In genomic region chr15:33108518-33108917, GRCh38 we compare ENCODE assay signal across 16 cellular contexts.
A peak's percentile ranks its signal among the peaks of the same experiment; 100 is the strongest.
DNase-seq lines count a peak whose midpoint lies in the region; ATAC-seq, FAIRE-seq and TF ChIP-seq lines count a peak whose summit lies in the region.
"Had no signal": no experiment of that assay in that cellular context is flagged by ENCODE, and none has a peak within 500 bp of the region (broad histone marks: within the 10 kb centered on the region; RNA-seq: fewer than 3 reads in every experiment).

No MANE protein-coding gene starts in this region.

- H3K23me2 ChIP-seq in H1 (ENCODE audit: low read depth, low read length), result no peaks in the 10 kb centered on the region; the same call in 1 of the 2 replicates

- H3K9me1 ChIP-seq in IMR-90 (ENCODE audit: insufficient read depth, low read length), result peaks cover 11% of the 10 kb centered on the region

- peak overlapping the region; percentile 83; the same call in 1 of the 2 replicates for H3K4ac ChIP-seq in IMR-90 (ENCODE audit: low read depth, low read length)
- H3K4ac ChIP-seq in H1 (replicated peaks; ENCODE audit: insufficient read length, low read depth, low read length), result no peak overlapping the region

- no peak overlapping the region for H2BK12ac ChIP-seq in H1 (ENCODE audit: low read depth, low read length)

- H2AFZ ChIP-seq in IMR-90 (replicated peaks; ENCODE audit: low read length, poor library complexity), result no peak overlapping the region
- no peak overlapping the region for H2AFZ ChIP-seq in H1 (ENCODE audit: low read length)
- H2AFZ ChIP-seq in osteoblast (ENCODE audit: low read length), result no peak overlapping the region

- H3K9ac ChIP-seq in IMR-90 (ENCODE audit: low read depth, low read length), result no peak overlapping the region
- no peak overlapping the region for H3K9ac ChIP-seq in H1 (replicated peaks in 1 of 4; ENCODE audit: extremely low read depth in 1 of 4, low read depth in 3 of 4, low read length in 3 of 4)

- peak overlapping the region; percentile 99 for H2BK5ac ChIP-seq in IMR-90 (ENCODE audit: low read depth, low read length, poor library complexity, severe bottlenecking)
- no peak overlapping the region for H2BK5ac ChIP-seq in H1 (ENCODE audit: low read depth, low read length)

- H3K27ac ChIP-seq in HEK293 (ENCODE audit: extremely low read depth, low read depth, low read length), result no peak overlapping the region
- no peak overlapping the region for H3K27ac ChIP-seq in IMR-90 (ENCODE audit: insufficient read depth, low read length)
- H3K27ac ChIP-seq in H1 (ENCODE audit: low read depth, low read length), result no peak overlapping the region
- peak overlapping the region; percentile 53 for H3K27ac ChIP-seq in osteoblast (ENCODE audit: low read depth, low read length)
- no peak overlapping the region for H3K27ac ChIP-seq in effector memory CD4-positive, alpha-beta T cell (ENCODE audit: insufficient read depth, low read length, poor library complexity, severe bottlenecking)

- CTCF ChIA-PET in HEK293 (lab: Yijun Ruan, JAX) (interaction anchor here (0.7 to 1.4 kb wide), 2 partner anchors 24 to 82 kb away, joined by 3 to 4 read pairs; no protein-coding TSS in a partner anchor), IMR-90 (lab: Yijun Ruan, JAX) (no interaction called here), H1 (lab: Charles Lee; ENCODE audit: partially characterized antibody) (interaction anchor here (4.2 kb wide), 1 partner anchor 21 kb away, joined by 14 read pairs; no protein-coding TSS in a partner anchor)

- BruUV-seq in IMR-90 (replicated peaks; lab: Mats Ljungman, UMichigan), result no TSS peak

- peak overlapping the region; percentile 69 for H3K23ac ChIP-seq in IMR-90 (ENCODE audit: low read depth, low read length)
- no peak overlapping the region for H3K23ac ChIP-seq in H1 (ENCODE audit: insufficient read length)

- H3K4me3 Mint-ChIP-seq in stimulated activated naive B cell treated with anti-CD40 and anti-IgM and Interleukin-4, amounts not matched to agents 10 μg/mL and 1 μg/mL and 100 μg/mL, for 72 hours, result no peak overlapping the region
- H3K4me3 Mint-ChIP-seq: B cell; CD4-positive, alpha-beta T cell; IgD-negative memory B cell had no signal

- no peak overlapping the region for H3K27ac Mint-ChIP-seq in stimulated activated naive B cell treated with anti-CD40 and anti-IgM and Interleukin-4, amounts not matched to agents 10 μg/mL and 1 μg/mL and 100 μg/mL, for 72 hours
- H3K27ac Mint-ChIP-seq: B cell; CD4-positive, alpha-beta T cell had no signal

- ATAC-seq in IMR-90 (ENCODE audit: low read depth), result no peak
- no peak for ATAC-seq in GM18870 (IDR thresholded peaks at IDR 0.05; ENCODE audit: unreplicated experiment)
- no peak for ATAC-seq in stimulated activated naive B cell treated with anti-CD40 and anti-IgM and Interleukin-4, amounts not matched to agents 10 μg/mL and 1 μg/mL and 100 μg/mL, for 72 hours (replicated peaks)
- ATAC-seq: GM12878 had no signal

- peak overlapping the region; percentile 45; the same call in 2 of the 3 replicates for H2BK15ac ChIP-seq in IMR-90 (ENCODE audit: low read depth, low read length)
- H2BK15ac ChIP-seq in H1 (ENCODE audit: low read length), result 0 out of 2 replicates have a peak overlapping the region, but pooled peaks have one; percentile 6

- H4K8ac ChIP-seq in IMR-90 (ENCODE audit: low read depth in 2 of 2, low read length in 2 of 2) (peak overlapping the region; percentile 54 to 92; a peak in 3 of 4 replicates), H1 (ENCODE audit: extremely low read depth, insufficient read depth, low read length) (no peak overlapping the region)

- H4K20me1 ChIP-seq in IMR-90 (ENCODE audit: insufficient read depth, low read length) (no peaks in the 10 kb centered on the region), H1 (replicated peaks in 1 of 2; ENCODE audit: control insufficient read depth in 1 of 2, insufficient read depth in 2 of 2, low read length in 2 of 2) (no peaks in the 10 kb centered on the region), osteoblast (ENCODE audit: insufficient read depth, low read length) (no peaks in the 10 kb centered on the region)

- H2BK20ac ChIP-seq in IMR-90 (ENCODE audit: low read depth, low read length), result peak overlapping the region; percentile 91; the same call in 1 of the 2 replicates
- H2BK20ac ChIP-seq in H1 (ENCODE audit: low read length), result no peak overlapping the region

- TF ChIP-seq RAD21 in IMR-90 (IDR thresholded peaks at IDR 0.05; ENCODE audit: low read length), result no peak
- TF ChIP-seq RAD21 in H1 (IDR thresholded peaks at IDR 0.05 in 1 of 2, conservative IDR thresholded peaks at IDR 0.05 in 1 of 2; ENCODE audit: low read depth in 2 of 2, low read length in 2 of 2), result no peak

- no peak overlapping the region for H3K4me3 ChIP-seq in HEK293 (ENCODE audit: low read depth, low read length)
- no peak overlapping the region for H3K4me3 ChIP-seq in IMR-90 (ENCODE audit: insufficient read depth, low read depth, low read length)
- H3K4me3 ChIP-seq in H1 (ENCODE audit: extremely low read depth in 1 of 4, insufficient read depth in 2 of 4, low read depth in 3 of 4, low read length in 4 of 4), result no peak overlapping the region
- H3K4me3 ChIP-seq in osteoblast (ENCODE audit: insufficient read depth, low read length), result no peak overlapping the region
- H3K4me3 ChIP-seq in effector memory CD4-positive, alpha-beta T cell (ENCODE audit: insufficient read depth, low read depth, low read length, poor library complexity, severe bottlenecking), result no peak overlapping the region
- H3K4me3 ChIP-seq: GM12878 had no signal

- dilution Hi-C loops in IMR-90 (cut with HindIII; ENCODE audit: low sequenced_read_pairs, unreplicated experiment), result no loop called here

- DNase-seq in IMR-90 (no peak), H1 (ENCODE audit: low read depth in 1 of 2, low spot score in 2 of 2) (no peak), osteoblast (ENCODE audit: insufficient read length, low spot score, missing footprints) (no peak)
- no peak for DNase-seq in stimulated activated naive B cell treated with anti-CD40 and anti-IgM and Interleukin-4, amounts not matched to agents 10 μg/mL and 1 μg/mL and 100 μg/mL, for 72 hours
- DNase-seq in effector memory CD4-positive, alpha-beta T cell, result no peak
- DNase-seq: Calu3; CD4-positive, alpha-beta T cell; DMS 273 treated with DMSO at 0.1 percent for 48 hours; GOT3 had no signal

- H3K9me3 ChIP-seq in HEK293 (ENCODE audit: control insufficient read depth, insufficient read depth, low read depth, low read length) (no peaks in the 10 kb centered on the region; the same call in 1 of the 2 replicates), IMR-90 (ENCODE audit: control insufficient read depth, insufficient read depth, low read length) (no peaks in the 10 kb centered on the region; the same call in 1 of the 2 replicates), H1 (ENCODE audit: insufficient read depth in 2 of 2, low read depth in 1 of 2, low read length in 1 of 2) (no peaks in the 10 kb centered on the region), osteoblast (ENCODE audit: low read depth, low read length) (no peaks in the 10 kb centered on the region)
- H3K9me3 ChIP-seq in effector memory CD4-positive, alpha-beta T cell (ENCODE audit: control insufficient read depth, low read length), result no peaks in the 10 kb centered on the region

- H3K27me3 Mint-ChIP-seq in stimulated activated naive B cell treated with anti-CD40 and anti-IgM and Interleukin-4, amounts not matched to agents 10 μg/mL and 1 μg/mL and 100 μg/mL, for 72 hours, result peaks cover 21 to 26% of the 10 kb centered on the region in 2 donors
- H3K27me3 Mint-ChIP-seq: CD4-positive, alpha-beta T cell had no signal

- H3K4me1 ChIP-seq in HEK293 (ENCODE audit: control insufficient read depth, insufficient read depth, low read length) (peaks cover 14% of the 10 kb centered on the region), IMR-90 (ENCODE audit: control insufficient read depth, insufficient read depth, low read length) (peaks cover 16% of the 10 kb centered on the region), H1 (replicated peaks in 1 of 4; ENCODE audit: control insufficient read depth in 3 of 4, insufficient read depth in 4 of 4, low read length in 3 of 4) (peaks cover 0 to 9% (median 2%) of the 10 kb centered on the region in 4 experiments; a peak in 3 of 7 replicates), osteoblast (ENCODE audit: insufficient read depth, low read length) (peaks cover 56% of the 10 kb centered on the region)
- peaks cover 11% of the 10 kb centered on the region for H3K4me1 ChIP-seq in effector memory CD4-positive, alpha-beta T cell (ENCODE audit: control insufficient read depth, insufficient read depth, low read length, poor library complexity, severe bottlenecking)

- H4K5ac ChIP-seq in IMR-90 (ENCODE audit: low read depth, low read length), result peak overlapping the region; percentile 10; the same call in 1 of the 2 replicates
- H4K5ac ChIP-seq in H1 (ENCODE audit: insufficient read length, low read depth, low read length), result no peak overlapping the region

- in situ Hi-C loops in IMR-90 (cut with MboI; ENCODE audit: low sequenced_read_pairs), result no loop called here

- H3K18ac ChIP-seq in IMR-90 (ENCODE audit: low read depth, low read length), result peak overlapping the region; percentile 91; the same call in 1 of the 2 replicates
- no peak overlapping the region for H3K18ac ChIP-seq in H1 (ENCODE audit: extremely low read depth, low read length)

- H4K91ac ChIP-seq in IMR-90 (ENCODE audit: insufficient read depth, low read depth, low read length) (peak overlapping the region; percentile 46), H1 (replicated peaks; ENCODE audit: insufficient read length, low read length) (no peak overlapping the region)

- TF ChIP-seq CTCF in HEK293 (tag by site-specific recombination; IDR thresholded peaks at IDR 0.05) (no peak), IMR-90 (conservative IDR thresholded peaks at IDR 0.05; ENCODE audit: low read depth, low read length) (no peak), H1 (IDR thresholded peaks at IDR 0.05; ENCODE audit: control extremely low read depth in 1 of 3, insufficient read depth in 1 of 3, low read depth in 1 of 3, low read length in 3 of 3) (no peak), osteoblast (IDR thresholded peaks at IDR 0.05; ENCODE audit: extremely low read depth, low read depth, low read length) (no peak)

- H3K79me2 ChIP-seq in H1 (ENCODE audit: control insufficient read depth in 1 of 2, insufficient read depth in 2 of 2, low read length in 2 of 2) (no peaks in the 10 kb centered on the region), osteoblast (ENCODE audit: insufficient read depth, low read length) (peaks cover 4% of the 10 kb centered on the region)

- no peaks in the 10 kb centered on the region for H3K36me3 Mint-ChIP-seq in stimulated activated naive B cell treated with anti-CD40 and anti-IgM and Interleukin-4, amounts not matched to agents 10 μg/mL and 1 μg/mL and 100 μg/mL, for 72 hours
- H3K36me3 Mint-ChIP-seq: IgD-negative memory B cell had no signal

- no peaks in the 10 kb centered on the region for H3K36me3 ChIP-seq in HEK293 (ENCODE audit: control insufficient read depth in 2 of 2, insufficient read depth in 1 of 2, low read length in 2 of 2)
- H3K36me3 ChIP-seq in IMR-90 (ENCODE audit: control insufficient read depth, insufficient read depth, low read length), result no peaks in the 10 kb centered on the region
- no peaks in the 10 kb centered on the region for H3K36me3 ChIP-seq in H1 (ENCODE audit: control insufficient read depth in 2 of 4, insufficient read depth in 4 of 4, low read length in 3 of 4)
- no peaks in the 10 kb centered on the region for H3K36me3 ChIP-seq in osteoblast (ENCODE audit: insufficient read depth, low read length)
- no peaks in the 10 kb centered on the region for H3K36me3 ChIP-seq in effector memory CD4-positive, alpha-beta T cell (ENCODE audit: control insufficient read depth, insufficient read depth, low read length)

- H2AK5ac ChIP-seq in IMR-90 (ENCODE audit: low read depth, low read length), result peak overlapping the region; percentile 56
- no peak overlapping the region for H2AK5ac ChIP-seq in H1 (ENCODE audit: low read depth, low read length)

- peaks cover 22 to 52% of the 10 kb centered on the region in 2 experiments for H3K79me1 ChIP-seq in IMR-90 (ENCODE audit: low read depth in 1 of 2, low read length in 2 of 2)
- H3K79me1 ChIP-seq in H1 (ENCODE audit: low read depth, low read length), result no peaks in the 10 kb centered on the region

- intact Hi-C loops in IMR-90 (cut with micrococcal nuclease), result no loop called here

- no peak for TF ChIP-seq EP300 in H1 (IDR thresholded peaks at IDR 0.05; ENCODE audit: borderline replicate concordance in 1 of 2, low read depth in 2 of 2, low read length in 2 of 2)

- no peaks in the 10 kb centered on the region for H3K4me1 Mint-ChIP-seq in stimulated activated naive B cell treated with anti-CD40 and anti-IgM and Interleukin-4, amounts not matched to agents 10 μg/mL and 1 μg/mL and 100 μg/mL, for 72 hours
- H3K4me1 Mint-ChIP-seq: B cell, IgD-negative memory B cell had no signal

- no peaks in the 10 kb centered on the region for H3K27me3 ChIP-seq in IMR-90 (ENCODE audit: control insufficient read depth, insufficient read depth, low read length)
- no peaks in the 10 kb centered on the region for H3K27me3 ChIP-seq in H1 (replicated peaks in 1 of 4; ENCODE audit: control insufficient read depth in 3 of 4, extremely low read depth in 1 of 4, insufficient read depth in 3 of 4, low read length in 3 of 4)
- no peaks in the 10 kb centered on the region for H3K27me3 ChIP-seq in osteoblast (ENCODE audit: insufficient read depth, low read length)
- no peaks in the 10 kb centered on the region for H3K27me3 ChIP-seq in effector memory CD4-positive, alpha-beta T cell (replicated peaks; ENCODE audit: control insufficient read depth, insufficient read depth, low read length, poor library complexity, severe bottlenecking)

- H3K56ac ChIP-seq in IMR-90 (ENCODE audit: extremely low read depth, insufficient read depth, low read length) (no peak overlapping the region; the same call in 1 of the 2 replicates), H1 (replicated peaks; ENCODE audit: insufficient read length, low read depth, low read length) (no peak overlapping the region)

- H3K14ac ChIP-seq in IMR-90 (replicated peaks; ENCODE audit: low read depth, low read length) (peak overlapping the region; percentile 77), H1 (ENCODE audit: insufficient read length) (no peak overlapping the region)

- POLR2A ChIA-PET in HEK293 (lab: Yijun Ruan, JAX) (no interaction called here), IMR-90 (lab: Charles Lee; ENCODE audit: unreplicated experiment) (no interaction called here), H1 (lab: Charles Lee; ENCODE audit: partially characterized antibody) (no interaction called here)

- H2AK9ac ChIP-seq in IMR-90 (replicated peaks; ENCODE audit: low read depth, low read length, poor library complexity), result no peak overlapping the region

- FAIRE-seq in H1 (lab: Jason Lieb, UNC), result no peak
- FAIRE-seq: A204.1, GM12878, GM18507 had no signal

- peaks cover 0 to 2% of the 10 kb centered on the region in 2 donors for H3K9me3 Mint-ChIP-seq in stimulated activated naive B cell treated with anti-CD40 and anti-IgM and Interleukin-4, amounts not matched to agents 10 μg/mL and 1 μg/mL and 100 μg/mL, for 72 hours
- H3K9me3 Mint-ChIP-seq: CD4-positive, alpha-beta T cell; IgD-negative memory B cell had no signal

- H2BK120ac ChIP-seq in IMR-90 (ENCODE audit: low read depth, low read length), result peak overlapping the region; percentile 97
- no peak overlapping the region for H2BK120ac ChIP-seq in H1 (replicated peaks; ENCODE audit: low read depth, low read length)

- H3K4me2 ChIP-seq in IMR-90 (ENCODE audit: low read depth, low read length) (peak overlapping the region; percentile 27; the same call in 1 of the 2 replicates), H1 (ENCODE audit: insufficient read depth in 1 of 2, low read depth in 2 of 2, low read length in 2 of 2) (no peak overlapping the region), osteoblast (ENCODE audit: insufficient read depth, low read length) (no peak overlapping the region)

- TF ChIP-seq POLR2A in IMR-90 (IDR thresholded peaks at IDR 0.05; ENCODE audit: low read depth, low read length) (no peak), H1 (IDR thresholded peaks at IDR 0.05; ENCODE audit: control extremely low read depth in 1 of 2, low read depth in 2 of 2, low read length in 2 of 2) (no peak)
